In the genomic region with DNA sequence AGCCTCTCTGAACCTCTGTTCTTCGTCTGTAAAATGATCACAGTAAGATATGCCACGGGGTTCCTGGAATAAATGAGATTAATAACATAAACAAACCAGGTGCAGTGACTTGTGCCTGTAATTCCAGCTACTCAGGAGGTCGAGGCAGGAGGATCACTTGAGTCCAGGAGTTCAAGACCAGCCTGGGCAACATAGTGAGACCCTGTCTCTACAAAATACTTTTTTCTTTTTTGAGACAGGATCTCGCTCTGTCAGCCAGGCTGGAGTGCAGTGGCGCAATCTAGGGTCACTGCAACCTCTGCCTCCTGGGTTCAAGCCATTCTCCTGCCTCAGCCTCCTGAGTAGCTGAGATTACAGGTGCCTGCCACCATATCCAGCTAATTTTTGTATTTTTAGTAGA, we compare ENCODE assay signal across 1 cellular context. TPM values are rescaled to one million over a fixed set of nuclear protein-coding genes. Genes with fewer than 3 reads are reported as not detected.
"Had no signal": no experiment of that assay in that cellular context is flagged by ENCODE, and none has a peak within 500 bp of the region (broad histone marks: within the 10 kb centered on the region; RNA-seq: fewer than 3 reads in every experiment).

No MANE protein-coding gene starts in this region.

RNA-seq across cellular contexts. Expression of gene SERPINE1, which starts 21.7 kb away (rescaled TPM):
- total RNA-seq: T-helper 1 cell treated with Interleukin-12 subunit alpha and Interleukin-12 subunit beta and Interleukin-4 antibody, amounts not matched to agents 30 ng/mL and 1 ng/mL, for 36 hours had no signal
